ENCODE assay signal across 2 cellular contexts in the genomic region with DNA sequence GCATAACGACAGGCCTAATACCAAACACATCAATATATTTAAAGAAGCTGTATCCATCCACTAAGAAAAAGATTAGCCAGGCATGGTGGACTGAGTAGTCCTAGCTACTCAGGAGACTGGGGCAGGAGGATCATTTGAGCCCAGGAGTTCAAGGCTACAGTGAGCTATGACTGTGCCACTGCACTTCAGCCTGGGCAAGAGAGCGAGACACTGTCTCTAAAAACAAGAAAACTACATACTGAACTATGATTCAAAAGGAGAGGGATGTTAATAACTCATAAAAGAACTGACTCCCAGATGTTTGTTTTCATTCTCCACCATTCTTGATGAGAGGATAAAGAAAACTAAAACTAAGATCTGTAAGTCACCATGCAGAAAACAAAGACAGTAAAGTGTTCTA.
A peak's percentile ranks its signal among the peaks of the same experiment; 100 is the strongest.
TF ChIP-seq lines count a peak whose summit lies in the region.

No MANE protein-coding gene starts in this region.

TF ChIP-seq in IMR-90, 13 proteins besides CTCF, POLR2A, EP300 and RAD21:
- TF ChIP-seq NFE2L2 (IDR thresholded peaks at IDR 0.05; ENCODE audit: low read depth, low read length), result no peak
- TF ChIP-seq MXI1 (IDR thresholded peaks at IDR 0.05; ENCODE audit: borderline replicate concordance, low read depth, low read length), result no peak
- no peak for TF ChIP-seq RCOR1 (IDR thresholded peaks at IDR 0.05; ENCODE audit: insufficient replicate concordance, low read length)
- TF ChIP-seq MAFK (IDR thresholded peaks at IDR 0.05; ENCODE audit: low read depth, low read length), result no peak
- TF ChIP-seq, protein P1, sequence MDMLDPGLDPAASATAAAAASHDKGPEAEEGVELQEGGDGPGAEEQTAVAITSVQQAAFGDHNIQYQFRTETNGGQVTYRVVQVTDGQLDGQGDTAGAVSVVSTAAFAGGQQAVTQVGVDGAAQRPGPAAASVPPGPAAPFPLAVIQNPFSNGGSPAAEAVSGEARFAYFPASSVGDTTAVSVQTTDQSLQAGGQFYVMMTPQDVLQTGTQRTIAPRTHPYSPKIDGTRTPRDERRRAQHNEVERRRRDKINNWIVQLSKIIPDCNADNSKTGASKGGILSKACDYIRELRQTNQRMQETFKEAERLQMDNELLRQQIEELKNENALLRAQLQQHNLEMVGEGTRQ (IDR thresholded peaks at IDR 0.05; ENCODE audit: low read depth, low read length), result no peak
- TF ChIP-seq FOS (IDR thresholded peaks at IDR 0.05; ENCODE audit: low read depth, low read length), result no peak
- no peak for TF ChIP-seq SMC3 (IDR thresholded peaks at IDR 0.05; ENCODE audit: low read depth, low read length)
- TF ChIP-seq MAZ (IDR thresholded peaks at IDR 0.05; ENCODE audit: borderline replicate concordance, low read depth, low read length), result no peak
- no peak for TF ChIP-seq RFX5 (IDR thresholded peaks at IDR 0.05; ENCODE audit: low read depth, low read length)
- no peak for TF ChIP-seq BHLHE40 (IDR thresholded peaks at IDR 0.05; ENCODE audit: low read depth, low read length)
- TF ChIP-seq CHD1 (IDR thresholded peaks at IDR 0.05; ENCODE audit: low read depth, low read length), result no peak
- no peak for TF ChIP-seq ELK1 (IDR thresholded peaks at IDR 0.05; ENCODE audit: borderline replicate concordance, low read depth, low read length)

TF ChIP-seq in GM12878, 131 proteins besides CTCF, POLR2A, EP300 and RAD21:
- TF ChIP-seq SRF (IDR thresholded peaks at IDR 0.05; ENCODE audit: low read depth in 2 of 2, low read length in 2 of 2), result no peak
- TF ChIP-seq JUNB (IDR thresholded peaks at IDR 0.05), result peak; percentile 54
